Comparison of ENCODE assay signal across 11 cellular contexts in genomic region chr14:51844482-51844881, GRCh38. TPM values are rescaled to one million over a fixed set of nuclear protein-coding genes. Genes with fewer than 3 reads are reported as not detected.
A peak's percentile ranks its signal among the peaks of the same experiment; 100 is the strongest.
DNase-seq lines count a peak whose midpoint lies in the region; ATAC-seq and TF ChIP-seq lines count a peak whose summit lies in the region.
"Had no signal": no experiment of that assay in that cellular context is flagged by ENCODE, and none has a peak within 500 bp of the region (broad histone marks: within the 10 kb centered on the region; RNA-seq: fewer than 3 reads in every experiment).

No MANE protein-coding gene starts in this region.

- TF ChIP-seq CTCF in GM13976 (IDR thresholded peaks at IDR 0.05; ENCODE audit: borderline replicate concordance, control extremely low read depth, extremely low read depth, insufficient read depth, missing control alignments) (no peak), dorsolateral prefrontal cortex (IDR thresholded peaks at IDR 0.05 in 54 of 56, conservative IDR thresholded peaks at IDR 0.05 in 2 of 56; ENCODE audit: low read depth in 1 of 56, partially characterized antibody in 56 of 56) (no peak)

- peak; percentile 25 for DNase-seq in GM13976 (ENCODE audit: low spot score)
- no peak for DNase-seq in activated naive CD8-positive, alpha-beta T cell treated with anti-CD3 and anti-CD28 coated beads, Interleukin-2, amount 50 U/mL, for 24 hours
- DNase-seq in iPS-NIHi7 (ENCODE audit: extremely low spot score): no peak
- no peak for DNase-seq in amygdala (lab: John Stamatoyannopoulos, UW)
- no peak for DNase-seq in HAP-1 (ENCODE audit: low spot score in 2 of 2)
- DNase-seq in dorsolateral prefrontal cortex: no peak
- DNase-seq: DND-41, occipital lobe had no signal

- intact Hi-C loops in dorsolateral prefrontal cortex (cut with DNase I): no loop called here

- H3K4me1 ChIP-seq in HAP-1: peaks cover 12% of the 10 kb centered on the region

- peak overlapping the region; percentile 55 for H3K27ac Mint-ChIP-seq in activated naive CD8-positive, alpha-beta T cell treated with anti-CD3 and anti-CD28 coated beads, Interleukin-2, amount 50 U/mL, for 24 hours

- in situ Hi-C loops in GM13976 (cut with MboI; ENCODE audit: low sequenced_read_pairs, unreplicated experiment) (no loop called here), HAP-1 (cut with MboI; ENCODE audit: low sequenced_read_pairs) (no loop called here)

- H3K27me3 ChIP-seq in HAP-1 (ENCODE audit: low read depth) (no peaks in the 10 kb centered on the region), dorsolateral prefrontal cortex (no peaks in the 10 kb centered on the region)

- ATAC-seq in GM21447 (IDR thresholded peaks at IDR 0.05; ENCODE audit: unreplicated experiment) (peak; percentile 36), HG03432 (IDR thresholded peaks at IDR 0.05; ENCODE audit: unreplicated experiment) (peak; percentile 42)
- no peak for ATAC-seq in activated naive CD8-positive, alpha-beta T cell treated with anti-CD3 and anti-CD28 coated beads, Interleukin-2, amount 50 U/mL, for 24 hours

- no peaks in the 10 kb centered on the region for H3K36me3 ChIP-seq in HAP-1 (replicated peaks)

- peaks cover 2% of the 10 kb centered on the region for H3K27me3 Mint-ChIP-seq in activated naive CD8-positive, alpha-beta T cell treated with anti-CD3 and anti-CD28 coated beads, Interleukin-2, amount 50 U/mL, for 24 hours

- H3K4me1 Mint-ChIP-seq in activated naive CD8-positive, alpha-beta T cell treated with anti-CD3 and anti-CD28 coated beads, Interleukin-2, amount 50 U/mL, for 24 hours: peaks cover 58% of the 10 kb centered on the region

- peaks cover 21% of the 10 kb centered on the region for H3K36me3 Mint-ChIP-seq in activated naive CD8-positive, alpha-beta T cell treated with anti-CD3 and anti-CD28 coated beads, Interleukin-2, amount 50 U/mL, for 24 hours (ENCODE audit: low read depth)

- H3K9me3 Mint-ChIP-seq in activated naive CD8-positive, alpha-beta T cell treated with anti-CD3 and anti-CD28 coated beads, Interleukin-2, amount 50 U/mL, for 24 hours: peaks cover 15% of the 10 kb centered on the region

- no peak overlapping the region for H3K27ac ChIP-seq in dorsolateral prefrontal cortex
- H3K27ac ChIP-seq: KMS-11 had no signal

- H3K9me3 ChIP-seq in HAP-1: no peaks in the 10 kb centered on the region

- H3K4me3 Mint-ChIP-seq in activated naive CD8-positive, alpha-beta T cell treated with anti-CD3 and anti-CD28 coated beads, Interleukin-2, amount 50 U/mL, for 24 hours: no peak overlapping the region

- no peak overlapping the region for H3K4me3 ChIP-seq in HAP-1
- no peak overlapping the region for H3K4me3 ChIP-seq in dorsolateral prefrontal cortex

RNA-seq across cellular contexts. Expression of gene GNG2, which starts 15.9 kb away (rescaled TPM):
- 100 to 1,000 TPM in 75 of 120 experiments, 10 to 100 TPM in 45; 21.2 to 175 (median 105) TPM for total RNA-seq in dorsolateral prefrontal cortex
